Comparison of ENCODE assay signal across 9 cellular contexts in genomic region chr3:30659270-30660127, GRCh38.
A peak's percentile ranks its signal among the peaks of the same experiment; 100 is the strongest.
DNase-seq lines count a peak whose midpoint lies in the region; ATAC-seq and TF ChIP-seq lines count a peak whose summit lies in the region.
"Had no signal": no experiment of that assay in that cellular context is flagged by ENCODE, and none has a peak within 500 bp of the region (broad histone marks: within the 10 kb centered on the region; RNA-seq: fewer than 3 reads in every experiment).

No MANE protein-coding gene starts in this region.

- peaks cover 40% of the 10 kb centered on the region for H3K79me2 ChIP-seq in DND-41 (ENCODE audit: insufficient read depth, low read length)

- ATAC-seq in DND-41 (ENCODE audit: insufficient read depth, low read depth): no peak
- ATAC-seq: K562 had no signal

- DNase-seq in DND-41 (no peak), RKO (ENCODE audit: low spot score) (peak; percentile 34), epithelial cell of esophagus (ENCODE audit: low read depth) (peak; percentile 79), iPS-NIHi11 (ENCODE audit: low spot score) (no peak), NCI-H187 (lab: John Stamatoyannopoulos, UW) (no peak), GM19240 (ENCODE audit: insufficient read length, low spot score) (no peak)
- no peak for DNase-seq in stimulated activated CD4-positive, alpha-beta T cell treated with anti-CD3 and anti-CD28 coated beads, Interleukin-2, amount 100 ng/mL, for 24 hours

- H3K4me2 ChIP-seq in DND-41 (ENCODE audit: insufficient read depth, low read length): peak overlapping the region; percentile 62

- no peak for TF ChIP-seq CTCF in DND-41 (IDR thresholded peaks at IDR 0.05; ENCODE audit: borderline replicate concordance, extremely low read depth, low read length, poor library complexity, severe bottlenecking)
- TF ChIP-seq CTCF in epithelial cell of esophagus (IDR thresholded peaks at IDR 0.05; ENCODE audit: insufficient read depth, low read depth, low read length, missing control alignments): no peak
- TF ChIP-seq CTCF in neutrophil (IDR thresholded peaks at IDR 0.05): no peak

- H2AFZ ChIP-seq in DND-41 (ENCODE audit: low read depth, low read length): no peak overlapping the region

- peak overlapping the region; percentile 47 for H3K9ac ChIP-seq in DND-41 (ENCODE audit: low read depth, low read length)

- no peaks in the 10 kb centered on the region for H3K27me3 ChIP-seq in DND-41 (ENCODE audit: insufficient read depth, low read length, poor library complexity)
- no peaks in the 10 kb centered on the region for H3K27me3 ChIP-seq in neutrophil

- no peaks in the 10 kb centered on the region for H4K20me1 ChIP-seq in DND-41 (ENCODE audit: insufficient read depth, low read length)

- no peaks in the 10 kb centered on the region for H3K9me3 ChIP-seq in DND-41 (ENCODE audit: insufficient read depth, low read length, severe bottlenecking)
- no peaks in the 10 kb centered on the region for H3K9me3 ChIP-seq in neutrophil

- H3K36me3 ChIP-seq in DND-41 (ENCODE audit: insufficient read depth, low read length) (peaks cover 51% of the 10 kb centered on the region), neutrophil (peaks cover 91% of the 10 kb centered on the region)

- H3K4me3 ChIP-seq in DND-41 (ENCODE audit: low read depth in 1 of 2, low read length in 2 of 2) (peak overlapping the region in 1 of 2 experiments; percentile 36; a peak in 2 of 4 replicates), epithelial cell of esophagus (ENCODE audit: low read length) (no peak overlapping the region), neutrophil (ENCODE audit: low read depth in 1 of 2, low read length in 1 of 2) (peak overlapping the region; percentile 4 to 36)
- H3K4me3 ChIP-seq: K562 had no signal

- H3K4me1 ChIP-seq in DND-41 (ENCODE audit: insufficient read depth, low read length) (peaks cover 99% of the 10 kb centered on the region), neutrophil (ENCODE audit: control insufficient read depth in 1 of 2, insufficient read depth in 1 of 2, low read depth in 1 of 2, low read length in 1 of 2) (peaks cover 63 to 77% of the 10 kb centered on the region in 2 experiments)

- H3K27ac ChIP-seq in DND-41 (ENCODE audit: low read length) (peak overlapping the region; percentile 85), neutrophil (peak overlapping the region; percentile 80)

Comparison
In these comparisons a context has a peak if more than half of its experiments do, and no peak if none do; other contexts are left out.
1. DNase-seq: peak in RKO (single experiment) and epithelial cell of esophagus (single experiment); none in DND-41 (single experiment), iPS-NIHi11 (single experiment), NCI-H187 (0 of 2), GM19240 (single experiment) and stimulated activated CD4-positive, alpha-beta T cell treated with anti-CD3 and anti-CD28 coated beads, Interleukin-2, amount 100 ng/mL, for 24 hours (0 of 2).